In the genomic region with DNA sequence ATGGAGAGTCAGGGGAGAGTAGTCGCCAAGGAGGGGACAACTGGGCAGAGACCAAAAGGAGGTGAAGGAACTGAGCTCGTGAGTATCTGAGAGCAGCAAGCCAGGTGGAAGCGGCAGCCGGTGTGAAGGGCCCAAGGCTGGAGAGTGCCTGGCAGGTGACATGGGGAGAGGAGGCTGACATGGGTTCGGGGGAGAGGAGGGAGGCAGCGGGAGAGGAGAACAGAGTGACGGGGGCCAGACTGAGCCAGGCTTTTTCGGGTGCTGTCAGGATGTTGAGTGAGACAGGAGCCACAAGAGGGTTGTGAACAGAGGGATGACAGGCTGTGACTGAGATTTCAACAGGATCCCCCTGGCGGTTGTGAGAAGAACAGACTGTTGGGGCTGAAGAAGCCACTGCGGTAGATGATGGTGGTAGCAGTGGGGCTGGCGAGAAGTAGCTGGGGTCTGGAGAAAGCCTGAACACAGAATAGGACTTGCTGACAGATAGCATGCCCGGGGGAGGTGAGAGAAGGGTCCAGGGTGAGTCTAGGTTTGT, we compare ENCODE assay signal across 7 cellular contexts. TPM values are rescaled to one million over a fixed set of nuclear protein-coding genes. Genes with fewer than 3 reads are reported as not detected.
DNase-seq lines count a peak whose midpoint lies in the region; ATAC-seq and TF ChIP-seq lines count a peak whose summit lies in the region.
"Had no signal": no experiment of that assay in that cellular context is flagged by ENCODE, and none has a peak within 500 bp of the region (broad histone marks: within the 10 kb centered on the region; RNA-seq: fewer than 3 reads in every experiment).

No MANE protein-coding gene starts in this region.

- intact Hi-C loops in OCI-LY7 (cut with micrococcal nuclease; ENCODE audit: unreplicated experiment): loop anchor here (10.0 kb wide), 1 partner anchor 150 kb away; no protein-coding TSS in a partner anchor

- H3K9me2 ChIP-seq in OCI-LY7 (ENCODE audit: insufficient read depth, low read length): no peaks in the 10 kb centered on the region

- H3K4me1 ChIP-seq in OCI-LY7 (ENCODE audit: insufficient read depth, low read length, poor library complexity, severe bottlenecking): peaks cover 11% of the 10 kb centered on the region

- no peak overlapping the region for H3K4me2 ChIP-seq in OCI-LY7 (ENCODE audit: low read length)

- peaks cover 17% of the 10 kb centered on the region; the same call in 1 of the 2 replicates for H3K79me2 ChIP-seq in OCI-LY7 (ENCODE audit: insufficient read depth, low read depth, low read length)

- DNase-seq in activated naive CD4-positive, alpha-beta T cell treated with Interleukin-2 at 50 U/mL for 16 hours: no peak
- DNase-seq in effector memory CD8-positive, alpha-beta T cell: no peak
- no peak for DNase-seq in type B pancreatic cell (ENCODE audit: extremely low spot score, unreplicated experiment)
- no peak for DNase-seq in stimulated activated CD4-positive, alpha-beta T cell treated with anti-CD3 and anti-CD28 coated beads, Interleukin-15, amount 100 ng/mL, for 24 hours
- no peak for DNase-seq in OCI-LY7 (ENCODE audit: low spot score)
- DNase-seq: activated T-cell treated with anti-CD3 and anti-CD28 coated beads for 4 hours had no signal

- H2AFZ ChIP-seq in OCI-LY7 (ENCODE audit: low read length): no peak overlapping the region

- POLR2A ChIA-PET in OCI-LY7 (lab: Charles Lee): interaction anchor here (1.1 kb wide), 1 partner anchor 130 kb away, joined by 3 read pairs; no protein-coding TSS in a partner anchor

- peaks cover 57% of the 10 kb centered on the region for H3K4me1 Mint-ChIP-seq in activated naive CD4-positive, alpha-beta T cell treated with anti-CD3 and anti-CD28 coated beads, Interleukin-2, amount 50 U/mL, for 24 hours
- peaks cover 29 to 30% of the 10 kb centered on the region in 2 donors for H3K4me1 Mint-ChIP-seq in effector memory CD8-positive, alpha-beta T cell (ENCODE audit: low read depth in 2 of 2)
- H3K4me1 Mint-ChIP-seq in type B pancreatic cell (ENCODE audit: unreplicated experiment): peaks cover 12% of the 10 kb centered on the region

- peak; percentile 47 for ATAC-seq in effector memory CD8-positive, alpha-beta T cell (replicated peaks)

- TF ChIP-seq CTCF in type B pancreatic cell (conservative IDR thresholded peaks at IDR 0.05) (peak; percentile 66), OCI-LY7 (conservative IDR thresholded peaks at IDR 0.05; ENCODE audit: low read length) (no peak)

- no peaks in the 10 kb centered on the region for H3K9me3 ChIP-seq in OCI-LY7 (ENCODE audit: low read length)

- H4K20me1 ChIP-seq in OCI-LY7 (ENCODE audit: insufficient read depth, low read length): no peaks in the 10 kb centered on the region

- CTCF ChIA-PET in OCI-LY7 (lab: Charles Lee; ENCODE audit: unreplicated experiment): interaction anchor here (0.6 kb wide), 1 partner anchor 314 kb away, joined by 3 read pairs; no protein-coding TSS in a partner anchor

- no peak overlapping the region for H3K4me3 Mint-ChIP-seq in activated naive CD4-positive, alpha-beta T cell treated with anti-CD3 and anti-CD28 coated beads, Interleukin-2, amount 50 U/mL, for 24 hours
- H3K4me3 Mint-ChIP-seq in effector memory CD8-positive, alpha-beta T cell: no peak overlapping the region
- H3K4me3 Mint-ChIP-seq in type B pancreatic cell: no peak overlapping the region

- peaks cover 55% of the 10 kb centered on the region for H3K36me3 ChIP-seq in OCI-LY7 (ENCODE audit: insufficient read depth, low read length)

- H3K36me3 Mint-ChIP-seq in activated naive CD4-positive, alpha-beta T cell treated with anti-CD3 and anti-CD28 coated beads, Interleukin-2, amount 50 U/mL, for 24 hours: peaks cover 19% of the 10 kb centered on the region
- H3K36me3 Mint-ChIP-seq in effector memory CD8-positive, alpha-beta T cell (ENCODE audit: insufficient read depth): peaks cover 24% of the 10 kb centered on the region
- peaks cover 18% of the 10 kb centered on the region for H3K36me3 Mint-ChIP-seq in type B pancreatic cell

- no TSS peak for BruUV-seq in OCI-LY7 (replicated peaks; lab: Mats Ljungman, UMichigan)

- peak overlapping the region; percentile 80 for H3K27ac Mint-ChIP-seq in activated naive CD4-positive, alpha-beta T cell treated with anti-CD3 and anti-CD28 coated beads, Interleukin-2, amount 50 U/mL, for 24 hours
- H3K27ac Mint-ChIP-seq in effector memory CD8-positive, alpha-beta T cell: peak overlapping the region in 1 of 2 donors; percentile 38
- peak overlapping the region; percentile 66 for H3K27ac Mint-ChIP-seq in type B pancreatic cell

- no peaks in the 10 kb centered on the region for H3K27me3 Mint-ChIP-seq in activated naive CD4-positive, alpha-beta T cell treated with anti-CD3 and anti-CD28 coated beads, Interleukin-2, amount 50 U/mL, for 24 hours
- H3K27me3 Mint-ChIP-seq in effector memory CD8-positive, alpha-beta T cell: no peaks in the 10 kb centered on the region
- no peaks in the 10 kb centered on the region for H3K27me3 Mint-ChIP-seq in type B pancreatic cell

- no peak overlapping the region for H3K4me3 ChIP-seq in OCI-LY7 (ENCODE audit: low read depth, low read length, poor library complexity, severe bottlenecking)

- H3K9me3 Mint-ChIP-seq in activated naive CD4-positive, alpha-beta T cell treated with anti-CD3 and anti-CD28 coated beads, Interleukin-2, amount 50 U/mL, for 24 hours: no peaks in the 10 kb centered on the region
- H3K9me3 Mint-ChIP-seq in effector memory CD8-positive, alpha-beta T cell: no peaks in the 10 kb centered on the region
- H3K9me3 Mint-ChIP-seq in type B pancreatic cell: no peaks in the 10 kb centered on the region

- H3K27ac ChIP-seq in OCI-LY7 (ENCODE audit: low read depth, low read length, poor library complexity, severe bottlenecking): no peak overlapping the region

RNA-seq across cellular contexts. Expression of a gene that starts 5.7 kb away (rescaled TPM):
- total RNA-seq in type B pancreatic cell (ENCODE audit: low replicate concordance) (23.8 and 30.7 TPM in 2 replicates), OCI-LY7 (2022) (49.7 and 51.0 TPM in 2 replicates)
- 23.0 and 23.3 TPM in 2 replicates for total RNA-seq in OCI-LY7 (2014; rRNA removed; shearing (Covaris generic))

RNA-seq across cellular contexts. Expression of a gene that starts 14.4 kb away (rescaled TPM):
- total RNA-seq in type B pancreatic cell (ENCODE audit: low replicate concordance): 87.5 and 96.4 TPM in 2 replicates
- total RNA-seq in OCI-LY7 (2014; rRNA removed; shearing (Covaris generic)): 250 and 284 TPM in 2 replicates
- 171 and 201 TPM in 2 replicates for total RNA-seq in OCI-LY7 (2022)

RNA-seq across cellular contexts. Expression of a gene that starts 14.9 kb away (rescaled TPM):
- total RNA-seq in type B pancreatic cell (ENCODE audit: low replicate concordance) (0.50 and 0.51 TPM in 2 replicates), OCI-LY7 (2022) (4.1 and 4.2 TPM in 2 replicates)
- 2.0 and 4.7 TPM in 2 replicates for total RNA-seq in OCI-LY7 (2014; rRNA removed; shearing (Covaris generic))

RNA-seq across cellular contexts. Expression of a gene that starts 25.0 kb away (rescaled TPM):
- total RNA-seq in type B pancreatic cell (ENCODE audit: low replicate concordance): 3.7 and 4.2 TPM in 2 replicates
- not detected in 2 replicates for total RNA-seq in OCI-LY7 (2014; rRNA removed; shearing (Covaris generic))
- not detected in 2 replicates for total RNA-seq in OCI-LY7 (2022)
